In the genomic region with DNA sequence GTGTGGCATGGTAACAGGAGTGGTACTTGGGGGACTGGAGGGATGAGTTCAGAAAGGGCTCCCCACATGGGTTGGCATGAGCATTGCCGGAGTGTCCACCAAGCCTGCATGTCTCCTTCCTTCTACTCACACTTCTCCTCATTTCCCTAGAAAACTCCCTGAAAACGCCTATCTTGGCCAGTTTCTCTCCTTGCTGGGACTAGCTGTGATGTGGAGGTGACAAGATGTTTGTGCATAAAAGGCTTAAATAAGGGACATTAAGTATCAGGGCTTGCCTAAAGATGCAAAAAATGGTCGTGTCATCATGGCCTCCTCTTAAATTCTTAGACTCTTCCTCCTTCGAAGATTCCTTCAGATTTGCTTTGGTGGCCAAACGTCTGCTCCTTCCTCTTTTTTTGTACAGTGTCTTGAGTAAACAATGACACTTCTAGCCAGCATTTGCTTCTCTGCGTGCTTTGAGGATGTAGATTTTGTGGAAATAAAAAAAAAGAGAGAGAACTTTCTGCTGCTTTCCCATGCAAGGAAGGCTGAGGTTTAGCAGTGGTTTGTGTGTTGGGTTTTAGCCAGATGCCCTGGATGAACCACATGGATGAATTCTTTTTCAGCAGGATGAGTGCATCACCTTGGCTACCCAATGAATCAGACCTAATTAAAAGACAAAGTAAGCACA, we compare ENCODE assay signal across 10 cellular contexts.
DNase-seq lines count a peak whose midpoint lies in the region; FAIRE-seq and TF ChIP-seq lines count a peak whose summit lies in the region.
"Had no signal": no experiment of that assay in that cellular context is flagged by ENCODE, and none has a peak within 500 bp of the region (broad histone marks: within the 10 kb centered on the region; RNA-seq: fewer than 3 reads in every experiment).

No MANE protein-coding gene starts in this region.

- no peaks in the 10 kb centered on the region for H3K36me3 ChIP-seq in H1 (ENCODE audit: control insufficient read depth in 2 of 4, insufficient read depth in 4 of 4, low read length in 3 of 4)
- no peaks in the 10 kb centered on the region for H3K36me3 ChIP-seq in CD4-positive, alpha-beta memory T cell (ENCODE audit: insufficient read depth, low read length)

- no peak for FAIRE-seq in H1 (lab: Jason Lieb, UNC)

- H3K27me3 ChIP-seq in H1 (replicated peaks in 1 of 4; ENCODE audit: control insufficient read depth in 3 of 4, extremely low read depth in 1 of 4, insufficient read depth in 3 of 4, low read length in 3 of 4): no peaks in the 10 kb centered on the region
- no peaks in the 10 kb centered on the region for H3K27me3 ChIP-seq in CD4-positive, alpha-beta memory T cell (ENCODE audit: insufficient read depth, low read length)
- H3K27me3 ChIP-seq: body of pancreas had no signal

- no peak for TF ChIP-seq POLR2A in H1 (IDR thresholded peaks at IDR 0.05; ENCODE audit: control extremely low read depth in 1 of 2, low read depth in 2 of 2, low read length in 2 of 2)

- TF ChIP-seq RAD21 in H1 (IDR thresholded peaks at IDR 0.05 in 1 of 2, conservative IDR thresholded peaks at IDR 0.05 in 1 of 2; ENCODE audit: low read depth in 2 of 2, low read length in 2 of 2): peak in 1 of 2 experiments; percentile 33; a peak in 3 of 4 replicates

- no peak for TF ChIP-seq EP300 in H1 (IDR thresholded peaks at IDR 0.05; ENCODE audit: borderline replicate concordance in 1 of 2, low read depth in 2 of 2, low read length in 2 of 2)

- DNase-seq in GDM1 (lab: John Stamatoyannopoulos, UW) (peak; percentile 82), NOMO-1 treated with dmso at 0.1 percent for 144 hours (lab: John Stamatoyannopoulos, UW; ENCODE audit: unreplicated experiment) (peak; percentile 95), H1 (ENCODE audit: low read depth in 1 of 2, low spot score in 2 of 2) (no peak), osteocyte (ENCODE audit: extremely low spot score, unreplicated experiment) (no peak), NAMALWA (ENCODE audit: low spot score) (no peak), NCI-H1092 treated with DMSO at 0.1 percent for 48 hours (lab: John Stamatoyannopoulos, UW) (no peak), glutamatergic neuron (no peak)
- DNase-seq in CD4-positive, alpha-beta memory T cell: no peak
- DNase-seq: T-helper 1 cell had no signal

- CTCF ChIA-PET in H1 (lab: Charles Lee; ENCODE audit: partially characterized antibody): interaction anchor here (0.6 to 1.5 kb wide), 3 partner anchors 10 to 31 kb away, joined by 3 to 5 read pairs (median 3); no protein-coding TSS in a partner anchor
- CTCF ChIA-PET in CD4-positive, alpha-beta memory T cell (lab: Charles Lee; ENCODE audit: partially characterized antibody): no interaction called here

- no peak overlapping the region for H3K56ac ChIP-seq in H1 (replicated peaks; ENCODE audit: insufficient read length, low read depth, low read length)

- no peaks in the 10 kb centered on the region for H4K20me1 ChIP-seq in H1 (replicated peaks in 1 of 2; ENCODE audit: control insufficient read depth in 1 of 2, insufficient read depth in 2 of 2, low read length in 2 of 2)

- H2BK12ac ChIP-seq in H1 (ENCODE audit: low read depth, low read length): no peak overlapping the region

- POLR2A ChIA-PET in H1 (lab: Charles Lee; ENCODE audit: partially characterized antibody): no interaction called here
- POLR2A ChIA-PET in CD4-positive, alpha-beta memory T cell (lab: Charles Lee; ENCODE audit: partially characterized antibody): no interaction called here

- no peak overlapping the region for H2BK120ac ChIP-seq in H1 (replicated peaks; ENCODE audit: low read depth, low read length)

- no peak overlapping the region for H4K91ac ChIP-seq in H1 (replicated peaks; ENCODE audit: insufficient read length, low read length)

- H3K36me3 Mint-ChIP-seq in osteocyte (ENCODE audit: unreplicated experiment) (peaks cover 3% of the 10 kb centered on the region), glutamatergic neuron (ENCODE audit: unreplicated experiment) (no peaks in the 10 kb centered on the region)
- no peaks in the 10 kb centered on the region for H3K36me3 Mint-ChIP-seq in CD4-positive, alpha-beta memory T cell

- no peak overlapping the region for H3K27ac ChIP-seq in H1 (ENCODE audit: low read depth, low read length)
- no peak overlapping the region for H3K27ac ChIP-seq in CD4-positive, alpha-beta memory T cell (ENCODE audit: low read depth, low read length)

- H2AK5ac ChIP-seq in H1 (ENCODE audit: low read depth, low read length): no peak overlapping the region

- H3K27ac Mint-ChIP-seq in osteocyte (ENCODE audit: unreplicated experiment) (peak overlapping the region; percentile 27), glutamatergic neuron (ENCODE audit: unreplicated experiment) (no peak overlapping the region)
- no peak overlapping the region for H3K27ac Mint-ChIP-seq in CD4-positive, alpha-beta memory T cell

- no peak overlapping the region for H3K4ac ChIP-seq in H1 (replicated peaks; ENCODE audit: insufficient read length, low read depth, low read length)

- WGBS in H1 (ENCODE audit: extremely low coverage in 1 of 2, insufficient coverage in 1 of 2, insufficient read length in 1 of 2, insufficient replicate concordance in 2 of 2, low coverage in 1 of 2, low lambda C conversion rate in 2 of 2, missing lambda C conversion rate in 1 of 2), 2 experiments: 86% methylated on average over 6 of the region's 6 CpGs; no CpG with 5 or more reads in 1 of the 2 experiments

- no peak overlapping the region for H2AFZ ChIP-seq in H1 (ENCODE audit: low read length)

- no peak overlapping the region for H3K4me2 ChIP-seq in H1 (ENCODE audit: insufficient read depth in 1 of 2, low read depth in 2 of 2, low read length in 2 of 2)

- no peak overlapping the region for H2BK20ac ChIP-seq in H1 (ENCODE audit: low read length)

- H3K4me3 Mint-ChIP-seq in osteocyte (ENCODE audit: unreplicated experiment) (no peak overlapping the region), glutamatergic neuron (ENCODE audit: unreplicated experiment) (no peak overlapping the region)
- H3K4me3 Mint-ChIP-seq in CD4-positive, alpha-beta memory T cell: no peak overlapping the region

- intact Hi-C loops in CD4-positive, alpha-beta memory T cell (cut with micrococcal nuclease): loop anchor here (10.0 kb wide), 1 partner anchor 226 kb away; no protein-coding TSS in a partner anchor

- H3K4me1 ChIP-seq in H1 (replicated peaks in 1 of 4; ENCODE audit: control insufficient read depth in 3 of 4, insufficient read depth in 4 of 4, low read length in 3 of 4): peaks cover 0 to 7% (median 2%) of the 10 kb centered on the region in 4 experiments; a peak in 3 of 7 replicates
- H3K4me1 ChIP-seq in CD4-positive, alpha-beta memory T cell (ENCODE audit: insufficient read depth, low read length): peaks cover 41% of the 10 kb centered on the region

- H3K23ac ChIP-seq in H1 (ENCODE audit: insufficient read length): no peak overlapping the region

- no peaks in the 10 kb centered on the region for H3K27me3 Mint-ChIP-seq in osteocyte (ENCODE audit: unreplicated experiment)
- H3K27me3 Mint-ChIP-seq in CD4-positive, alpha-beta memory T cell: no peaks in the 10 kb centered on the region
- H3K27me3 Mint-ChIP-seq in glutamatergic neuron (ENCODE audit: unreplicated experiment): peaks cover 9% of the 10 kb centered on the region

- no peak overlapping the region for H3K14ac ChIP-seq in H1 (ENCODE audit: insufficient read length)

- TF ChIP-seq CTCF in H1 (IDR thresholded peaks at IDR 0.05; ENCODE audit: control extremely low read depth in 1 of 3, insufficient read depth in 1 of 3, low read depth in 1 of 3, low read length in 3 of 3): peak; percentile 12 to 25 (median 19); a peak in 2 of 4 replicates
- TF ChIP-seq CTCF in osteocyte (IDR thresholded peaks at IDR 0.05): no peak
- TF ChIP-seq CTCF in glutamatergic neuron (IDR thresholded peaks at IDR 0.05; ENCODE audit: partially characterized antibody, unreplicated experiment): no peak

- H3K9me3 Mint-ChIP-seq in osteocyte (ENCODE audit: unreplicated experiment): peaks cover 10% of the 10 kb centered on the region
- peaks cover 0 to 2% (median 0%) of the 10 kb centered on the region in 8 donors for H3K9me3 Mint-ChIP-seq in CD4-positive, alpha-beta memory T cell
- peaks cover 13% of the 10 kb centered on the region for H3K9me3 Mint-ChIP-seq in glutamatergic neuron (ENCODE audit: unreplicated experiment)

- peaks cover 52% of the 10 kb centered on the region for H3K4me1 Mint-ChIP-seq in osteocyte (ENCODE audit: unreplicated experiment)
- H3K4me1 Mint-ChIP-seq in CD4-positive, alpha-beta memory T cell: peaks cover 29 to 40% (median 35%) of the 10 kb centered on the region in 4 donors
- H3K4me1 Mint-ChIP-seq in glutamatergic neuron (ENCODE audit: low read depth, unreplicated experiment): peaks cover 20% of the 10 kb centered on the region

- H3K23me2 ChIP-seq in H1 (ENCODE audit: low read depth, low read length): no peaks in the 10 kb centered on the region

- H3K79me1 ChIP-seq in H1 (ENCODE audit: low read depth, low read length): no peaks in the 10 kb centered on the region

- H2BK15ac ChIP-seq in H1 (ENCODE audit: low read length): no peak overlapping the region

- H4K8ac ChIP-seq in H1 (ENCODE audit: extremely low read depth, insufficient read depth, low read length): no peak overlapping the region

- no peak overlapping the region for H4K5ac ChIP-seq in H1 (ENCODE audit: insufficient read length, low read depth, low read length)

- H3K9ac ChIP-seq in H1 (replicated peaks in 1 of 4; ENCODE audit: extremely low read depth in 1 of 4, low read depth in 3 of 4, low read length in 3 of 4): no peak overlapping the region

- H3K79me2 ChIP-seq in H1 (ENCODE audit: control insufficient read depth in 1 of 2, insufficient read depth in 2 of 2, low read length in 2 of 2): no peaks in the 10 kb centered on the region

- H2BK5ac ChIP-seq in H1 (ENCODE audit: low read depth, low read length): no peak overlapping the region

- H3K9me3 ChIP-seq in H1 (ENCODE audit: insufficient read depth in 2 of 2, low read depth in 1 of 2, low read length in 1 of 2): no peaks in the 10 kb centered on the region
- no peaks in the 10 kb centered on the region for H3K9me3 ChIP-seq in CD4-positive, alpha-beta memory T cell (ENCODE audit: control insufficient read depth in 1 of 2, low read length in 2 of 2)
- H3K9me3 ChIP-seq: body of pancreas had no signal

- no peak overlapping the region for H3K4me3 ChIP-seq in H1 (ENCODE audit: extremely low read depth in 1 of 4, insufficient read depth in 2 of 4, low read depth in 3 of 4, low read length in 4 of 4)
- no peak overlapping the region for H3K4me3 ChIP-seq in CD4-positive, alpha-beta memory T cell (ENCODE audit: low read length in 2 of 2)
- H3K4me3 ChIP-seq: body of pancreas had no signal

- no peak overlapping the region for H3K18ac ChIP-seq in H1 (ENCODE audit: extremely low read depth, low read length)

TF ChIP-seq in H1, 55 proteins besides CTCF, POLR2A, EP300 and RAD21 (continues in another document):
- TF ChIP-seq TEAD4 (IDR thresholded peaks at IDR 0.05; ENCODE audit: low read depth, low read length): no peak
- TF ChIP-seq POU5F1 (IDR thresholded peaks at IDR 0.05; ENCODE audit: low read depth, low read length): no peak
- no peak for TF ChIP-seq KDM1A (IDR thresholded peaks at IDR 0.05; ENCODE audit: borderline replicate concordance, low read length)
- no peak for TF ChIP-seq MAX (IDR thresholded peaks at IDR 0.05)

Comparison
In these comparisons a context has a peak if more than half of its experiments do, and no peak if none do; other contexts are left out.
1. DNase-seq: peak in GDM1 (single experiment) and NOMO-1 treated with dmso at 0.1 percent for 144 hours (single experiment); none in H1 (0 of 2), osteocyte (single experiment), NAMALWA (single experiment), NCI-H1092 treated with DMSO at 0.1 percent for 48 hours (single experiment), CD4-positive, alpha-beta memory T cell (0 of 5) and glutamatergic neuron (single experiment).
2. CTCF ChIP-seq: peak in H1 (3 of 3); none in osteocyte (single experiment) and glutamatergic neuron (single experiment).